In the genomic region with DNA sequence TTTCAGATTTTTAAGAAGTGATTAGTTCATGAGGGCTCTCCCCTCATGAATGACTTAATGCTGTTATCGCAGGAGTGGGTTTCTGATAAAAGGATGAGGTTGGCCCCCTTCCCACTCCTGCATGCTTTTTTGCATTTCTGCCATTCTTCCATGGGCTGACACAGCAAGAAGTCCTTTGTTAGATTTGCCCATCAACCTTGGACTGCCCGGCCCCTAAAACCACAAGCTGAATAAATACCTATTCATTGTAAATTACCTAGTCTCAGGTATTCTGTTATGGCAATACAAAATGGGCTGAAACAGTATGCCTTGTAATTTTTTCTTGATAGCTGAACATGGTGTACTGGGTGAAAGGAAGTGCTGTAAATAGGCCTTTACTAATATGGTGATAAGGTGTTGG, we compare ENCODE assay signal across 1 cellular context.
TF ChIP-seq lines count a peak whose summit lies in the region.

No MANE protein-coding gene starts in this region.

TF ChIP-seq in HepG2, 621 proteins besides CTCF, POLR2A, EP300 and RAD21 (continued from another document):
- TF ChIP-seq CBX2 (IDR thresholded peaks at IDR 0.05; ENCODE audit: low read depth, low read length) = no peak
- TF ChIP-seq CBX2 (CRISPR knock-in tag; IDR thresholded peaks at IDR 0.05; ENCODE audit: low read depth) = no peak
